In the genomic region with DNA sequence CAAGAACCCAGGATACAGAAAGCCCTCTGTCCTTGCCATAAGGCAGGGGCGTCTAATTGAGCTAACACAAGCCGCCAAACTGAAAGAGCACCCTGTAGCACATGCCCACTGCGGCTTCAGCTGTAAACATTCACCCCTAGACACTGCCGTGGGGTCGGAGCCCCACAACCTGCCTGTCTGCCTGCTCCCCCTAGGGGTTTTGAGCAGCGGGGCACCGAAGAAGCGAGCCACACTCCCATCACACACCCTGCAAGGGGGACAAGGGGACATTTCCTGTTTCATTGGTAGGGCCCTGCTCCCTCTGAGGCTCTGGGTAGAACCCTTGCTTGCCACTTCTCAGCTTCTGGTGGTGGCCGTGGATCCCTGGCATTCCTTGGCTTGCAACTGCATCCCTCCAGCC, we compare ENCODE assay signal across 13 cellular contexts. TPM values are rescaled to one million over a fixed set of nuclear protein-coding genes. Genes with fewer than 3 reads are reported as not detected.
DNase-seq lines count a peak whose midpoint lies in the region; ATAC-seq, FAIRE-seq and TF ChIP-seq lines count a peak whose summit lies in the region.
"Had no signal": no experiment of that assay in that cellular context is flagged by ENCODE, and none has a peak within 500 bp of the region (broad histone marks: within the 10 kb centered on the region; RNA-seq: fewer than 3 reads in every experiment).

No MANE protein-coding gene starts in this region.

- H3K4me3 ChIP-seq in DND-41 (ENCODE audit: low read depth in 1 of 2, low read length in 2 of 2) = no peak overlapping the region
- no peak overlapping the region for H3K4me3 ChIP-seq in HepG2 (replicated peaks in 1 of 3; ENCODE audit: insufficient read depth in 1 of 3, low read depth in 2 of 3, low read length in 3 of 3)
- H3K4me3 ChIP-seq: lung, smooth muscle cell had no signal

- H2BK120ac ChIP-seq in H9 (ENCODE audit: low read depth, low read length, poor library complexity, severe bottlenecking) = no peak overlapping the region

- H3K9ac ChIP-seq in DND-41 (ENCODE audit: low read depth, low read length) = no peak overlapping the region
- H3K9ac ChIP-seq in H9 (ENCODE audit: extremely low read depth, insufficient read length, low read length) = no peak overlapping the region
- H3K9ac ChIP-seq in HepG2 (ENCODE audit: insufficient read depth, low read depth, low read length) = no peak overlapping the region

- H4K5ac ChIP-seq in H9 (ENCODE audit: insufficient read length, low read depth, low read length) = no peak overlapping the region

- H3K4me2 ChIP-seq in DND-41 (ENCODE audit: insufficient read depth, low read length) (no peak overlapping the region), H9 (ENCODE audit: insufficient read depth, insufficient read length, low read length) (no peak overlapping the region), HepG2 (ENCODE audit: low read depth, low read length) (peak overlapping the region; percentile 33; the same call in 1 of the 2 replicates)
- H3K4me2 ChIP-seq: smooth muscle cell had no signal

- H3K4me1 ChIP-seq in DND-41 (ENCODE audit: insufficient read depth, low read length) (no peaks in the 10 kb centered on the region), H9 (ENCODE audit: insufficient read depth, low read length) (no peaks in the 10 kb centered on the region), HepG2 (ENCODE audit: insufficient read depth, low read length) (peaks cover 14% of the 10 kb centered on the region; the same call in 1 of the 2 replicates)

- H3K23ac ChIP-seq in H9 (ENCODE audit: insufficient read length, low read depth, low read length) = no peak overlapping the region

- H3K36me3 Mint-ChIP-seq in H9 (ENCODE audit: insufficient read depth in 1 of 3, low read depth in 3 of 3) = no peaks in the 10 kb centered on the region
- no peaks in the 10 kb centered on the region for H3K36me3 Mint-ChIP-seq in activated naive CD8-positive, alpha-beta T cell treated with anti-CD3 and anti-CD28 coated beads, Interleukin-2, amount 50 U/mL, for 24 hours (ENCODE audit: low read depth)

- H2BK15ac ChIP-seq in H9 (ENCODE audit: low read depth, low read length) = no peak overlapping the region

- H3K27ac Mint-ChIP-seq in H9 = no peak overlapping the region
- H3K27ac Mint-ChIP-seq in activated naive CD8-positive, alpha-beta T cell treated with anti-CD3 and anti-CD28 coated beads, Interleukin-2, amount 50 U/mL, for 24 hours = no peak overlapping the region
- H3K27ac Mint-ChIP-seq: activated T-helper 17 cell treated with anti-CD3 and anti-CD28 coated beads, Interleukin-2, amount 50 U/mL, for 72 hours had no signal

- no peak for TF ChIP-seq RAD21 in HepG2 (CRISPR knock-in tag; IDR thresholded peaks at IDR 0.05)

- ATAC-seq in DND-41 (ENCODE audit: insufficient read depth, low read depth) (0 out of 3 replicates have a peak, but pooled peaks have one; percentile 45), HepG2 (peak; percentile 89)
- no peak for ATAC-seq in activated naive CD8-positive, alpha-beta T cell treated with anti-CD3 and anti-CD28 coated beads, Interleukin-2, amount 50 U/mL, for 24 hours
- ATAC-seq: activated T-helper 17 cell treated with anti-CD3 and anti-CD28 coated beads, Interleukin-2, amount 50 U/mL, for 72 hours had no signal

- no peak overlapping the region for H3T11ph ChIP-seq in H9 (ENCODE audit: low read length)

- intact Hi-C loops in HepG2 (cut with micrococcal nuclease; ENCODE audit: unreplicated experiment) = no loop called here

- H3K4ac ChIP-seq in H9 (ENCODE audit: low read depth, low read length) = no peak overlapping the region

- H2BK12ac ChIP-seq in H9 (ENCODE audit: insufficient read length, low read depth, low read length) = no peak overlapping the region

- no peaks in the 10 kb centered on the region for H3K23me2 ChIP-seq in H9 (ENCODE audit: insufficient read length, low read depth, low read length, poor library complexity, severe bottlenecking)

- H3K36me3 ChIP-seq in DND-41 (ENCODE audit: insufficient read depth, low read length) (no peaks in the 10 kb centered on the region), HepG2 (replicated peaks in 1 of 2; ENCODE audit: control insufficient read depth in 1 of 2, insufficient read depth in 2 of 2, low read length in 2 of 2) (no peaks in the 10 kb centered on the region)

- no peak overlapping the region for H4K91ac ChIP-seq in H9 (ENCODE audit: insufficient read length, low read depth, low read length)

- CTCF ChIA-PET in HepG2 (lab: Yijun Ruan, JAX; ENCODE audit: low intra/inter-chr PET ratio, low total read pairs) = no interaction called here

- POLR2A ChIA-PET in HepG2 (lab: Yijun Ruan, JAX) = no interaction called here

- no peaks in the 10 kb centered on the region for H3K9me3 Mint-ChIP-seq in H9
- H3K9me3 Mint-ChIP-seq in activated naive CD8-positive, alpha-beta T cell treated with anti-CD3 and anti-CD28 coated beads, Interleukin-2, amount 50 U/mL, for 24 hours = no peaks in the 10 kb centered on the region
- H3K9me3 Mint-ChIP-seq: activated T-helper 17 cell treated with anti-CD3 and anti-CD28 coated beads, Interleukin-2, amount 50 U/mL, for 72 hours had no signal

- no TSS peak for BruUV-seq in HepG2 (replicated peaks; lab: Mats Ljungman, UMichigan)

- H3K56ac ChIP-seq in H9 (ENCODE audit: insufficient read length, low read depth, low read length) = no peak overlapping the region

- H2BK5ac ChIP-seq in H9 (ENCODE audit: insufficient read length, low read length) = no peak overlapping the region

- H3K9me3 ChIP-seq in DND-41 (ENCODE audit: insufficient read depth, low read length, severe bottlenecking) (no peaks in the 10 kb centered on the region), H9 (ENCODE audit: control insufficient read depth, low read depth, low read length) (no peaks in the 10 kb centered on the region), HepG2 (ENCODE audit: low read length) (no peaks in the 10 kb centered on the region)

- H3K4me1 Mint-ChIP-seq in H9 = peaks cover 6 to 10% of the 10 kb centered on the region in 2 experiments; a peak in 3 of 4 replicates
- no peaks in the 10 kb centered on the region for H3K4me1 Mint-ChIP-seq in activated naive CD8-positive, alpha-beta T cell treated with anti-CD3 and anti-CD28 coated beads, Interleukin-2, amount 50 U/mL, for 24 hours
- H3K4me1 Mint-ChIP-seq: activated T-helper 17 cell treated with anti-CD3 and anti-CD28 coated beads, Interleukin-2, amount 50 U/mL, for 72 hours had no signal

- no peak for TF ChIP-seq EP300 in HepG2 (IDR thresholded peaks at IDR 0.05; ENCODE audit: low read depth in 2 of 2, low read length in 2 of 2)
- TF ChIP-seq EP300 in HepG2 (CRISPR knock-in tag; IDR thresholded peaks at IDR 0.05; ENCODE audit: borderline replicate concordance) = no peak

- no peaks in the 10 kb centered on the region for H3K27me3 Mint-ChIP-seq in H9 (ENCODE audit: low read depth)
- no peaks in the 10 kb centered on the region for H3K27me3 Mint-ChIP-seq in activated naive CD8-positive, alpha-beta T cell treated with anti-CD3 and anti-CD28 coated beads, Interleukin-2, amount 50 U/mL, for 24 hours

- H2AK5ac ChIP-seq in H9 (ENCODE audit: insufficient read length, low read length) = no peak overlapping the region

- H3K27me3 ChIP-seq in DND-41 (ENCODE audit: insufficient read depth, low read length, poor library complexity) (peaks cover 7% of the 10 kb centered on the region), H9 (ENCODE audit: insufficient read depth, low read length) (no peaks in the 10 kb centered on the region), HepG2 (ENCODE audit: control insufficient read depth in 1 of 2, insufficient read depth in 2 of 2, low read length in 2 of 2) (peaks cover 2 to 21% of the 10 kb centered on the region in 2 experiments; a peak in 3 of 5 replicates)

- DNase-seq in DND-41 (peak; percentile 21), H9 (peak; percentile 73), HepG2 (ENCODE audit: low spot score) (no peak), DMS153 treated with DMSO at 0.1 percent for 48 hours (lab: John Stamatoyannopoulos, UW; ENCODE audit: unreplicated experiment) (no peak), NCI-H2227 (lab: John Stamatoyannopoulos, UW; ENCODE audit: unreplicated experiment) (no peak), GM12891 (ENCODE audit: insufficient read length, low spot score) (no peak), COLO829 (ENCODE audit: low spot score) (no peak)
- peak; percentile 4 for DNase-seq in activated naive CD8-positive, alpha-beta T cell treated with anti-CD3 and anti-CD28 coated beads, Interleukin-2, amount 50 U/mL, for 24 hours
- DNase-seq: NCI-H2107 had no signal

- no peak overlapping the region for H3K14ac ChIP-seq in H9 (ENCODE audit: insufficient read depth, low read length)

- H3K18ac ChIP-seq in H9 (ENCODE audit: insufficient read length, low read depth, low read length) = no peak overlapping the region

- H4K8ac ChIP-seq in H9 (replicated peaks; ENCODE audit: insufficient read length, low read depth, low read length) = no peak overlapping the region

- FAIRE-seq in HepG2 (lab: Jason Lieb, UNC) (no peak), GM12891 (lab: Jason Lieb, UNC) (no peak)
- FAIRE-seq: GM19239 had no signal

- H3K4me3 Mint-ChIP-seq in H9 = no peak overlapping the region
- no peak overlapping the region for H3K4me3 Mint-ChIP-seq in activated naive CD8-positive, alpha-beta T cell treated with anti-CD3 and anti-CD28 coated beads, Interleukin-2, amount 50 U/mL, for 24 hours
- H3K4me3 Mint-ChIP-seq: activated T-helper 17 cell treated with anti-CD3 and anti-CD28 coated beads, Interleukin-2, amount 50 U/mL, for 72 hours had no signal

- no peaks in the 10 kb centered on the region for H3K79me1 ChIP-seq in H9 (ENCODE audit: insufficient read depth, low read depth, low read length, poor library complexity, severe bottlenecking)

- H2AFZ ChIP-seq in DND-41 (ENCODE audit: low read depth, low read length) (no peak overlapping the region), H9 (ENCODE audit: low read length) (no peak overlapping the region), HepG2 (ENCODE audit: low read length) (no peak overlapping the region)

- TF ChIP-seq POLR2A in HepG2 (IDR thresholded peaks at IDR 0.05; ENCODE audit: insufficient read depth in 1 of 2, low read depth in 2 of 2, low read length in 2 of 2) = no peak
- TF ChIP-seq POLR2A in GM12891 (IDR thresholded peaks at IDR 0.05; ENCODE audit: low read depth, low read length) = no peak

- in situ Hi-C loops in HepG2 (cut with HindIII; ENCODE audit: extremely low pct_ligation_motif_present, low pct_unique_long_range_greater_than_20kb) = no loop called here

- H3K27ac ChIP-seq in DND-41 (ENCODE audit: low read length) (no peak overlapping the region), H9 (ENCODE audit: insufficient read length, low read depth, low read length) (no peak overlapping the region), HepG2 (ENCODE audit: extremely low read length, insufficient read depth, low read length) (no peak overlapping the region)

- H4K20me1 ChIP-seq in DND-41 (ENCODE audit: insufficient read depth, low read length) (no peaks in the 10 kb centered on the region), H9 (ENCODE audit: control insufficient read depth, insufficient read depth, insufficient read length) (no peaks in the 10 kb centered on the region), HepG2 (ENCODE audit: insufficient read depth, low read length) (no peaks in the 10 kb centered on the region)

- no CpG with 5 or more reads among the region's 9 CpGs for WGBS in H9 (ENCODE audit: extremely low coverage, insufficient read length, low lambda C conversion rate)
- WGBS in HepG2 (ENCODE audit: low lambda C conversion rate) = 4% methylated on average over 5 of the region's 9 CpGs

- peak; percentile 49 for TF ChIP-seq CTCF in DND-41 (IDR thresholded peaks at IDR 0.05; ENCODE audit: borderline replicate concordance, extremely low read depth, low read length, poor library complexity, severe bottlenecking)
- TF ChIP-seq CTCF in H9 (conservative IDR thresholded peaks at IDR 0.05) = peak; percentile 65
- TF ChIP-seq CTCF in HepG2 (CRISPR knock-in tag; IDR thresholded peaks at IDR 0.05) = peak; percentile 42

- no peak overlapping the region for H2BK20ac ChIP-seq in H9 (ENCODE audit: low read depth, low read length, poor library complexity, severe bottlenecking)

- H3K79me2 ChIP-seq in DND-41 (ENCODE audit: insufficient read depth, low read length) (no peaks in the 10 kb centered on the region), H9 (ENCODE audit: insufficient read depth, low read length) (no peaks in the 10 kb centered on the region), HepG2 (ENCODE audit: insufficient read depth, low read length) (no peaks in the 10 kb centered on the region)

RNA-seq across cellular contexts. Expression of a gene that starts 45.2 kb away (rescaled TPM):
- 250 and 257 TPM in 2 replicates for total RNA-seq in H9 (2021)
- 292 and 439 TPM in 2 replicates for total RNA-seq in HepG2 (2016; rRNA removed; fragmentation: Illumina TruSeq; extraction: Trizol)
- total RNA-seq in HepG2 (2016; cell fraction: cytosol; rRNA removed; fragmentation: Illumina TruSeq; extraction: Trizol; ENCODE audit: low read depth) = 20.2 and 21.8 TPM in 2 replicates
- 277 and 462 TPM in 2 replicates for total RNA-seq in HepG2 (2016; cell fraction: insoluble cytoplasmic fraction; rRNA removed; fragmentation: Illumina TruSeq; extraction: Trizol)
- 30.3 and 37.3 TPM in 2 replicates for total RNA-seq in HepG2 (2016; cell fraction: membrane; rRNA removed; fragmentation: Illumina TruSeq; extraction: Trizol)
- total RNA-seq in HepG2 (2016; cell fraction: nucleus; rRNA removed; fragmentation: Illumina TruSeq; extraction: Trizol) = 318 and 332 TPM in 2 replicates
- 40.4 and 55.3 TPM in 2 replicates for polyA plus RNA-seq in HepG2 (2011; rRNA removed)
- 15.1 and 21.6 TPM in 2 replicates for polyA plus RNA-seq in HepG2 (2011; cell fraction: cytosol; rRNA removed)
- 55.9 and 61.4 TPM in 2 replicates for polyA plus RNA-seq in HepG2 (2011; cell fraction: nucleus; rRNA removed)
- polyA plus RNA-seq in HepG2 (2012) = 46.3 and 82.3 TPM in 2 replicates
- polyA plus RNA-seq in HepG2 (2016; cell fraction: cytosol; fragmentation: Illumina TruSeq; extraction: Trizol; ENCODE audit: low read depth) = 3.5 and 3.6 TPM in 2 replicates
- 251 and 266 TPM in 2 replicates for polyA plus RNA-seq in HepG2 (2016; cell fraction: insoluble cytoplasmic fraction; fragmentation: Illumina TruSeq; extraction: Trizol; ENCODE audit: low read depth)
- 7.1 and 11.2 TPM in 2 replicates for polyA plus RNA-seq in HepG2 (2016; cell fraction: membrane; fragmentation: Illumina TruSeq; extraction: Trizol; ENCODE audit: low read depth)
- polyA plus RNA-seq in HepG2 (2016; cell fraction: nucleus; fragmentation: Illumina TruSeq; extraction: Trizol; ENCODE audit: insufficient read depth, low read depth) = 153 and 159 TPM in 2 replicates
- 71.2 and 104 TPM in 2 replicates for polyA minus RNA-seq in HepG2 (2011; rRNA and poly(A)+ RNA removed; ENCODE audit: low replicate concordance)
- 64.1 and 70.1 TPM in 2 replicates for polyA minus RNA-seq in HepG2 (2011; cell fraction: cytosol; rRNA and poly(A)+ RNA removed)
- polyA minus RNA-seq in HepG2 (2011; cell fraction: nucleus; rRNA and poly(A)+ RNA removed) = 566 and 662 TPM in 2 replicates
- polyA plus RNA-seq in GM12891 (2012; ENCODE audit: low read depth, missing spikeins) = 61.7 TPM

Comparison
In these comparisons a context has a peak if more than half of its experiments do, and no peak if none do; other contexts are left out.
1. DNase-seq: peak in DND-41 (single experiment), H9 (single experiment) and activated naive CD8-positive, alpha-beta T cell treated with anti-CD3 and anti-CD28 coated beads, Interleukin-2, amount 50 U/mL, for 24 hours (single experiment); none in HepG2 (single experiment), DMS153 treated with DMSO at 0.1 percent for 48 hours (single experiment), NCI-H2227 (single experiment), GM12891 (single experiment) and COLO829 (single experiment).
2. Peak in every context shown above with its lines, with median percentiles within 50 percentile points of each other: CTCF ChIP-seq.